8 cellular contexts compared by ENCODE assay signal in the genomic region with DNA sequence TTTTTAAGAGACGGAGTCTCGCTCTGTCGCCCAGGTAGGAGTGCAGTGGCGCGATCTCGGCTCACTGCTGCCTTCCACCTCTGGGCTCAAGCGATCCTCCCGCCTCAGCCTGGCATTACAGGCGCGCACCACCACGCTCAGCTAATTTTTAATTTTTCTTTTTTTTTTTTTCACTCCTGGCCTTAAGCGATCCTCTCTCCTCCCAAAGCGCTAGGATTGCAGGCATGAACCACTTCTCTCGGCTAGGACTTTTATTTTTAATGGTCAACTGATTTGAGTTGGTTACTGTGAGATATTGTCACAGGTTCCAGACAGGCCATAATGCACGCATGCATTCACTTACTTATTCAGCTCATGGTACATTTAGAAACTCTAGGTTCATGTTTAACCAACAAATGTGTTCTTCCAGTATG. TPM values are rescaled to one million over a fixed set of nuclear protein-coding genes. Genes with fewer than 3 reads are reported as not detected.
DNase-seq lines count a peak whose midpoint lies in the region; ATAC-seq and TF ChIP-seq lines count a peak whose summit lies in the region.

No MANE protein-coding gene starts in this region.

- H3K27me3 ChIP-seq in left ventricle myocardium inferior (ENCODE audit: low read depth) = no peaks in the 10 kb centered on the region
- no peaks in the 10 kb centered on the region for H3K27me3 ChIP-seq in tibial artery

- H3K36me3 ChIP-seq in left ventricle myocardium inferior (peaks cover 36% of the 10 kb centered on the region), tibial artery (peaks cover 0 to 19% (median 0%) of the 10 kb centered on the region in 3 donors)

- peak; percentile 20 for TF ChIP-seq CTCF in left ventricle myocardium inferior (IDR thresholded peaks at IDR 0.05; ENCODE audit: borderline replicate concordance)
- TF ChIP-seq CTCF in WI38 (IDR thresholded peaks at IDR 0.05; ENCODE audit: low read depth, low read length) = no peak
- TF ChIP-seq CTCF in tibial artery (IDR thresholded peaks at IDR 0.05) = no peak

- peak overlapping the region; percentile 42 to 99 (median 96) for H3K27ac Mint-ChIP-seq in immature natural killer cell

- ATAC-seq in left ventricle myocardium superior = no peak

- H3K27ac ChIP-seq in left ventricle myocardium inferior (replicated peaks) (peak overlapping the region; percentile 96), tibial artery (peak overlapping the region; percentile 90 to 98)

- intact Hi-C loops in left ventricle myocardium inferior (cut with micrococcal nuclease) (no loop called here), left ventricle myocardium superior (cut with micrococcal nuclease) (no loop called here), tibial artery (cut with DNase I; ENCODE audit: low total_unique reads) (loop anchor here (10.0 kb wide), 1 partner anchor 51 kb away; a partner anchor contains a TSS)

- H3K4me1 ChIP-seq in left ventricle myocardium inferior (peaks cover 19% of the 10 kb centered on the region), tibial artery (peaks cover 0 to 18% (median 8%) of the 10 kb centered on the region in 4 donors)

- no peaks in the 10 kb centered on the region for H3K9me3 ChIP-seq in left ventricle myocardium inferior (replicated peaks)
- no peaks in the 10 kb centered on the region for H3K9me3 ChIP-seq in tibial artery

- peaks cover 6 to 14% (median 8%) of the 10 kb centered on the region in 3 donors for H3K27me3 Mint-ChIP-seq in immature natural killer cell (ENCODE audit: low read depth in 3 of 3)

- peak overlapping the region; percentile 94 to 96 (median 96) for H3K4me3 Mint-ChIP-seq in immature natural killer cell

- no peaks in the 10 kb centered on the region for H3K9me3 Mint-ChIP-seq in immature natural killer cell

- DNase-seq in left ventricle myocardium inferior (no peak), left ventricle myocardium superior (no peak), immature natural killer cell (no peak), tibial artery (no peak), NCI-H2196 (lab: John Stamatoyannopoulos, UW; ENCODE audit: unreplicated experiment) (no peak), SIG-M5 (lab: John Stamatoyannopoulos, UW) (no peak)
- no peak for DNase-seq in activated effector memory CD4-positive, alpha-beta T cell treated with Interleukin-2 at 50 U/mL for 16 hours

- H3K4me3 ChIP-seq in left ventricle myocardium inferior (peak overlapping the region; percentile 80), WI38 (ENCODE audit: low read depth, low read length) (peak overlapping the region; percentile 83), tibial artery (peak overlapping the region; percentile 78 to 98)

- H3K36me3 Mint-ChIP-seq in immature natural killer cell = peaks cover 0 to 4% (median 0%) of the 10 kb centered on the region in 3 donors

- peaks cover 19 to 24% of the 10 kb centered on the region in 2 donors for H3K4me1 Mint-ChIP-seq in immature natural killer cell

RNA-seq across cellular contexts. Expression of a gene that starts 0.9 kb away (rescaled TPM):
- total RNA-seq in left ventricle myocardium inferior = 3.3 TPM
- total RNA-seq in left ventricle myocardium superior = 3.5 TPM
- 10 to 100 TPM in 2 of 3 donors, 1 to 10 TPM in 1; 7.2 to 18.8 (median 11.3) TPM for polyA plus RNA-seq in immature natural killer cell

RNA-seq across cellular contexts. Expression of a gene that starts 1.0 kb away (rescaled TPM):
- total RNA-seq in left ventricle myocardium inferior = 11.8 TPM
- 20.0 TPM for total RNA-seq in left ventricle myocardium superior
- 1 to 10 TPM; 2.8 to 8.3 (median 4.1) TPM for polyA plus RNA-seq in immature natural killer cell

RNA-seq across cellular contexts. Expression of a gene that starts 9.0 kb away (rescaled TPM):
- total RNA-seq in left ventricle myocardium inferior (41.7 TPM), left ventricle myocardium superior (41.8 TPM)
- polyA plus RNA-seq in immature natural killer cell = 10 to 100 TPM; 28.2 to 60.0 (median 35.7) TPM

RNA-seq across cellular contexts. Expression of a gene that starts 49.2 kb away (rescaled TPM):
- total RNA-seq in left ventricle myocardium inferior (22.9 TPM), left ventricle myocardium superior (22.1 TPM)
- 10 to 100 TPM; 77.2 to 99.9 (median 91.5) TPM for polyA plus RNA-seq in immature natural killer cell

RNA-seq across cellular contexts. Expression of a gene that starts 56.0 kb away (rescaled TPM):
- 13.1 TPM for total RNA-seq in left ventricle myocardium inferior
- 13.5 TPM for total RNA-seq in left ventricle myocardium superior
- polyA plus RNA-seq in immature natural killer cell = 1 to 10 TPM in 2 of 3 donors, not detected in 1; 3.3 to 6.0 TPM
